14 cellular contexts compared by ENCODE assay signal in genomic region chr3:14200841-14201240, GRCh38.
"Had no signal": no experiment of that assay in that cellular context is flagged by ENCODE, and none has a peak within 500 bp of the region (broad histone marks: within the 10 kb centered on the region; RNA-seq: fewer than 3 reads in every experiment).

No MANE protein-coding gene starts in this region.

- H3K4me3 ChIP-seq: dorsolateral prefrontal cortex, stomach, thyroid gland, vagina had no signal

- ATAC-seq: activated CD8-positive, alpha-beta memory T cell treated with anti-CD3 and anti-CD28 coated beads, Interleukin-2, amount 10 ng/mL, durations not matched to agents 7 days and 5 days had no signal

- H3K27me3 ChIP-seq: dorsolateral prefrontal cortex, stomach, thyroid gland, vagina had no signal

- DNase-seq: activated CD4-positive, alpha-beta T cell treated with anti-CD3 and anti-CD28 coated beads, Interleukin-2, amount 50 U/mL, for 48 hours; activated CD4-positive, CD25-positive, alpha-beta regulatory T cell treated with anti-CD3 and anti-CD28 coated beads, Interleukin-2, amount 50 U/mL, for 72 hours; activated CD8-positive, alpha-beta memory T cell treated with anti-CD3 and anti-CD28 coated beads, Interleukin-2, amount 10 ng/mL, durations not matched to agents 7 days and 5 days; activated gamma-delta T cell treated with Interleukin-2 at 50 U/mL for 16 hours; activated naive CD8-positive, alpha-beta T cell treated with anti-CD3 and anti-CD28 coated beads for 36 hours; activated T-cell treated with anti-CD3 and anti-CD28 coated beads, Interleukin-2, amount 50 U/mL, for 48 hours; dorsolateral prefrontal cortex; mesendoderm; posterior cingulate gyrus; small intestine; stomach; thyroid gland had no signal

- H3K36me3 ChIP-seq: vagina had no signal

- H3K9me3 ChIP-seq: stomach, thyroid gland, vagina had no signal

- H3K27ac ChIP-seq: dorsolateral prefrontal cortex, stomach, vagina had no signal

- FAIRE-seq: endometrium, small intestine had no signal
